8 cellular contexts compared by ENCODE assay signal in genomic region chr22:20156611-20157415, GRCh38. TPM values are rescaled to one million over a fixed set of nuclear protein-coding genes. Genes with fewer than 3 reads are reported as not detected.
DNase-seq lines count a peak whose midpoint lies in the region; ATAC-seq and TF ChIP-seq lines count a peak whose summit lies in the region.

No MANE protein-coding gene starts in this region.

- no peaks in the 10 kb centered on the region for H3K9me2 ChIP-seq in OCI-LY1 (ENCODE audit: low read depth, low read length)

- H3K27me3 Mint-ChIP-seq in naive thymus-derived CD8-positive, alpha-beta T cell = peaks cover 0 to 6% (median 0%) of the 10 kb centered on the region in 5 donors

- TF ChIP-seq CTCF in C4-2B (conservative IDR thresholded peaks at IDR 0.05) (peak; percentile 96), OCI-LY1 (IDR thresholded peaks at IDR 0.05; ENCODE audit: low read length) (peak; percentile 94)

- no peaks in the 10 kb centered on the region for H3K79me2 ChIP-seq in OCI-LY1 (ENCODE audit: insufficient read depth, low read length)

- peaks cover 2 to 6% (median 4%) of the 10 kb centered on the region in 4 donors for H3K4me1 Mint-ChIP-seq in naive thymus-derived CD8-positive, alpha-beta T cell

- no peak overlapping the region for H3K9ac ChIP-seq in OCI-LY1 (ENCODE audit: low read length)

- H3K27me3 ChIP-seq in OCI-LY1 (ENCODE audit: insufficient read depth, low read length) = no peaks in the 10 kb centered on the region

- POLR2A ChIA-PET in HEK293T (lab: Yijun Ruan, JAX) = interaction anchor here (0.7 to 1.1 kb wide), 2 partner anchors 82 to 163 kb away, joined by 3 to 7 read pairs; partner anchors contain the start of gene DGCR6L
- POLR2A ChIA-PET in naive thymus-derived CD8-positive, alpha-beta T cell (lab: Charles Lee) = interaction anchor here (0.7 to 1.3 kb wide), 5 partner anchors 64 to 163 kb away, joined by 3 to 7 read pairs (median 3); partner anchors contain the start of gene DGCR6L

- CTCF ChIA-PET in HEK293T (lab: Yijun Ruan, JAX) = interaction anchor here (0.5 to 2.0 kb wide), 8 partner anchors 35 to 828 kb away, joined by 3 to 27 read pairs (median 4); no protein-coding TSS in a partner anchor

- no peaks in the 10 kb centered on the region for H3K36me3 Mint-ChIP-seq in naive thymus-derived CD8-positive, alpha-beta T cell

- H3K9me3 ChIP-seq in OCI-LY1 (ENCODE audit: low read length) = no peaks in the 10 kb centered on the region

- peak overlapping the region in 5 of 10 donors; percentile 20 to 37 (median 24) for H3K27ac Mint-ChIP-seq in naive thymus-derived CD8-positive, alpha-beta T cell

- no peaks in the 10 kb centered on the region for H3F3A ChIP-seq in OCI-LY1 (ENCODE audit: insufficient read depth, low read length)

- peak; percentile 94 for DNase-seq in HEK293T (ENCODE audit: extremely low spot score)
- DNase-seq in activated T-cell treated with anti-CD3 and anti-CD28 coated beads for 4 hours = peak; percentile 91
- DNase-seq in naive thymus-derived CD8-positive, alpha-beta T cell = peak; percentile 77 to 95 (median 86)
- DNase-seq in stimulated activated CD8-positive, alpha-beta memory T cell treated with anti-CD3 and anti-CD28 coated beads, Interleukin-7, amount 100 ng/mL, for 4 hours (ENCODE audit: low read depth in 2 of 2) = peak; percentile 70 to 80

- H3K36me3 ChIP-seq in OCI-LY1 (ENCODE audit: insufficient read depth, low read length) = no peaks in the 10 kb centered on the region

- H3K27ac ChIP-seq in C4-2B (no peak overlapping the region), OCI-LY1 (ENCODE audit: low read depth, low read length, poor library complexity, severe bottlenecking) (no peak overlapping the region)

- H3K9me3 Mint-ChIP-seq in naive thymus-derived CD8-positive, alpha-beta T cell = no peaks in the 10 kb centered on the region

- no peaks in the 10 kb centered on the region for H4K20me1 ChIP-seq in OCI-LY1 (ENCODE audit: insufficient read depth, low read length)

- no peak overlapping the region for H3K4me2 ChIP-seq in OCI-LY1 (ENCODE audit: low read length)

- H2AFZ ChIP-seq in OCI-LY1 (ENCODE audit: low read length) = no peak overlapping the region

- ATAC-seq in esophagus mucosa (peak; percentile 83), HG03521 (IDR thresholded peaks at IDR 0.05; ENCODE audit: unreplicated experiment) (no peak)
- ATAC-seq in naive thymus-derived CD8-positive, alpha-beta T cell = peak; percentile 95 to 98

- no peak overlapping the region for H3K4me3 ChIP-seq in OCI-LY1 (ENCODE audit: low read depth, low read length, poor library complexity, severe bottlenecking)

- peak overlapping the region in 3 of 10 donors; percentile 19 to 38 (median 22) for H3K4me3 Mint-ChIP-seq in naive thymus-derived CD8-positive, alpha-beta T cell

- H3K4me1 ChIP-seq in OCI-LY1 (ENCODE audit: insufficient read depth, low read length, severe bottlenecking) = no peaks in the 10 kb centered on the region

TF ChIP-seq in HEK293T, 16 proteins besides CTCF, POLR2A, EP300 and RAD21:
- TF ChIP-seq ARNT (IDR thresholded peaks at IDR 0.05) (0 out of 2 replicates have a peak, but pooled peaks have one; percentile 26), NFRKB (IDR thresholded peaks at IDR 0.05) (no peak)
TF ChIP-seq in HEK293T: peak in this region for 1.

RNA-seq across cellular contexts. Expression of gene CCDC188, which starts 6.0 kb away (rescaled TPM):
- 0.44 TPM for total RNA-seq in esophagus mucosa
- not detected for total RNA-seq in naive thymus-derived CD8-positive, alpha-beta T cell
- not detected for polyA plus RNA-seq in naive thymus-derived CD8-positive, alpha-beta T cell

RNA-seq across cellular contexts. Expression of gene ZDHHC8, which starts 25.2 kb away (rescaled TPM):
- 24.5 TPM for total RNA-seq in esophagus mucosa
- total RNA-seq in naive thymus-derived CD8-positive, alpha-beta T cell = 10 to 100 TPM; 93.5 to 99.2 TPM
- 1 to 10 TPM; 1.4 to 4.6 (median 2.6) TPM for polyA plus RNA-seq in naive thymus-derived CD8-positive, alpha-beta T cell

RNA-seq across cellular contexts. Expression of gene TRMT2A, which starts 39.8 kb away (rescaled TPM):
- 31.8 TPM for total RNA-seq in esophagus mucosa
- 100 to 1,000 TPM; 120 to 123 TPM for total RNA-seq in naive thymus-derived CD8-positive, alpha-beta T cell
- 10 to 100 TPM; 24.8 to 36.8 (median 32.5) TPM for polyA plus RNA-seq in naive thymus-derived CD8-positive, alpha-beta T cell

RNA-seq across cellular contexts. Expression of gene RANBP1, which starts 40.9 kb away (rescaled TPM):
- 141 TPM for total RNA-seq in esophagus mucosa
- 10 to 100 TPM; 64.0 to 67.0 TPM for total RNA-seq in naive thymus-derived CD8-positive, alpha-beta T cell
- polyA plus RNA-seq in naive thymus-derived CD8-positive, alpha-beta T cell = 100 to 1,000 TPM in 1 of 3 donors, 10 to 100 TPM in 2; 72.5 to 106 (median 92.7) TPM
